Comparison of ENCODE assay signal across 8 cellular contexts in the genomic region with DNA sequence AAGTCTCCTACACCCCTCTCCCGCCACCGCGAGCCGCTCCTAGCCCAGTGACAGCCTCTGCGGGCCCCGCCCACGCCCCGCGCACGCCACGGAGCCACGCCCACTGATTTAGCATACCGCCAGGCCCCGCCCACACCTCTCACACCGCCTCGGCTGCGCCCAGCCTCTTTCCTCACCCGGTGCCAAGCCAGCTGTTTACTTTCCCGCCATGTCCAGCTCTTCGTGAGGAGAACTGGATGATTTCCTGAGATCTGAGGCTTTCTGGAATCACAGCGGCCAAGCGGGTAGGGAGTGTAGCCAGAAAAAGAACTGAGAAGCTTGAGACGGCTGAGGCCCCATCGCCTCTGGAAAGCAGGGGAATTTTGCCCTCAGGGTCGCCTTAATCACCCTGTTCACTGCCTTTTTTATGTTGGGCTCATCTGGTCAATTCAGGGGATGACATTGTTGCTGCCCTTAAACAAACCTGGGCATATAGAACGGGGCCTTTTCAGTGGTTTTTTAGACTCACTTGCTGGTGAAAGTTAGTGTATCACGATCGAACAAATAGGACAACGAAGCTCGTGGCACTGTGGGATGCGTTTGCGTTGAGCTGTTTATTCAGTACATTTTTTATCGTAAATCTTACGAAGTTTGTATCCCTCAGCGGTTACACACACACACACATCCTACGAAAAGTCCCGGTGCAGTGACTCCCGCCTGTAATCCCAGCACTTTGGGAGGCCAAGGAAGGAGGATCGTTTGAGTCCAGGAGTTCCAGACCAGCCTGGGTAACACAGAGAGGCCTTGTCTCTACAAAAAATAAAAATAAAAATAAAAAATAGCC. TPM values are rescaled to one million over a fixed set of nuclear protein-coding genes. Genes with fewer than 3 reads are reported as not detected.
DNase-seq lines count a peak whose midpoint lies in the region; ATAC-seq and TF ChIP-seq lines count a peak whose summit lies in the region.

A gene with protein sequence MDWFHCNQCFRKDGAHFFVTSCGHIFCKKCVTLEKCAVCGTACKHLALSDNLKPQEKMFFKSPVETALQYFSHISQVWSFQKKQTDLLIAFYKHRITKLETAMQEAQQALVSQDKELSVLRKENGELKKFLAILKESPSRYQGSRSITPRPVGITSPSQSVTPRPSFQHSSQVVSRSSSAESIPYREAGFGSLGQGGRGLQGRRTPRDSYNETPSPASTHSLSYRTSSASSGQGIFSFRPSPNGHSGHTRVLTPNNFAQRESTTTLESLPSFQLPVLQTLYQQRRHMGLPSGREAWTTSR (plus strand): TSS at position 165 of the 823 bp plus-strand sequence. CDS start 2,410 bp downstream, outside the sequence.

- peak within 1 kb of the TSS; percentile 68 for H3K4me3 Mint-ChIP-seq in natural killer cell

- H3K27ac Mint-ChIP-seq in natural killer cell = no peak within 1 kb of the TSS

- no peaks in the 10 kb centered on the region for H3K36me3 ChIP-seq in KMS-11 (ENCODE audit: insufficient read depth)

- H3K9me3 Mint-ChIP-seq in natural killer cell = no peaks in the 10 kb centered on the region

- DNase-seq in SHP77 (lab: John Stamatoyannopoulos, UW) = peak; percentile 91 to 94
- DNase-seq in activated T-helper 9 cell treated with anti-CD3 and anti-CD28 coated beads, Interleukin-2, amount 50 U/mL, for 16 hours (ENCODE audit: low read depth) = peak; percentile 68
- DNase-seq in fibroblast of the conjunctiva (ENCODE audit: low read depth) = peak; percentile 52
- peak; percentile 54 for DNase-seq in natural killer cell
- peak; percentile 64 to 84 for DNase-seq in stimulated activated CD8-positive, alpha-beta memory T cell treated with anti-CD3 and anti-CD28 coated beads, Interleukin-7, amount 100 ng/mL, for 48 hours (ENCODE audit: extremely low read depth in 1 of 2, low read depth in 1 of 2)

- ATAC-seq in GM18505 (IDR thresholded peaks at IDR 0.05; ENCODE audit: unreplicated experiment) (peak; percentile 77), natural killer cell (peak; percentile 95 to 100 (median 98)), GM18870 (IDR thresholded peaks at IDR 0.05; ENCODE audit: unreplicated experiment) (no peak)

- H3K4me3 ChIP-seq in KMS-11 (IDR thresholded peaks at IDR 0.05; ENCODE audit: insufficient read depth, low read depth, low read length) = no peak within 1 kb of the TSS

- intact Hi-C loops in natural killer cell (cut with micrococcal nuclease) = no loop called here

- H3K4me2 ChIP-seq in KMS-11 = peak within 1 kb of the TSS; percentile 21; the same call in 1 of the 2 replicates

- H4K20me1 ChIP-seq in KMS-11 (ENCODE audit: insufficient read depth) = no peaks in the 10 kb centered on the region

- peaks cover 12 to 15% of the 10 kb centered on the region in 2 donors for H3K27me3 Mint-ChIP-seq in natural killer cell (ENCODE audit: low read depth in 2 of 2)

- H3K9ac ChIP-seq in KMS-11 = no peak within 1 kb of the TSS

- no peaks in the 10 kb centered on the region for H3K79me2 ChIP-seq in KMS-11 (ENCODE audit: insufficient read depth, low read depth)

- H2AFZ ChIP-seq in KMS-11 (ENCODE audit: low read depth) = peak within 1 kb of the TSS; percentile 26; the same call in 1 of the 2 replicates

- no peak within 1 kb of the TSS for H3K27ac ChIP-seq in KMS-11

- TF ChIP-seq CTCF in KMS-11 (conservative IDR thresholded peaks at IDR 0.05; ENCODE audit: low read depth, low read length) (no peak), natural killer cell (IDR thresholded peaks at IDR 0.05) (no peak)

- H3K4me1 Mint-ChIP-seq in natural killer cell = peaks cover 5 to 6% of the 10 kb centered on the region in 2 donors

- H3K4me1 ChIP-seq in KMS-11 (ENCODE audit: low read depth, poor library complexity, severe bottlenecking) = peaks cover 21% of the 10 kb centered on the region

- TF ChIP-seq POLR2A in GM18505 (IDR thresholded peaks at IDR 0.05; ENCODE audit: borderline replicate concordance, extremely low read depth, insufficient read depth, insufficient read length) = no peak

- H3K36me3 Mint-ChIP-seq in natural killer cell = no peaks in the 10 kb centered on the region

- H3K27me3 ChIP-seq in KMS-11 (ENCODE audit: insufficient read depth, low read depth) = no peaks in the 10 kb centered on the region

RNA-seq across cellular contexts. Expression of the gene that starts here (rescaled TPM):
- total RNA-seq in natural killer cell = not detected

Comparison
In these comparisons a context has a peak if more than half of its experiments do, and no peak if none do; other contexts are left out.
1. Peak in DNase-seq and ATAC-seq in natural killer cell; RNA of the gene not detected or under 1 TPM.